26 cellular contexts compared by ENCODE assay signal in the genomic region with DNA sequence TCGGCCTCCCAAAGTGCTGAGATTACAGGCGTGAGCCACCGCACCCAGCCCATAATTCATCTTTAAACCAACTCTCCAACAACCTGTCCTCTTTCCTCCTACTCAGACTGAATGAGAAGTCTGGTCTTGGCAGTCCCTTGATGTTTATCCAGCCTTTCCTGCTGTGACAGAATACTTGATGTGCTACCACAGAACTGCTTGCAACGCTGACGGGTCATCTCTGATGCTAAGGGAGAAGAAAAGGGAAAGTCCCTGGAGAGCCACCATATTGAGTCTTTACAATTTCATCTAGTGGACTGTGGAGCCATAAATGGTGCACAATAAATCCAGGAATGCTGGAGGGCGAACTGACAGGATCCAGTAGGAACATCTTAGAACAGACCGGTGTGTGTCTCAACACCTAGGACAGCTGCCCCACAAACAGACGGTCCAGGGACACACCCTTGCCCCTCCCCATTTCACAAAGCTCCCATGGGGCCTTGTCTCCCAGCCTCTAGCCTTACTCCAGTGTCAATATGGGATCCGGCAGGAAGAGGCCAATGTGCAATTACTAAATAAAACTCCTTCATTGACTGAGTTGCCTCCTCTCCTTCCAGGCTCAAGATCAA. TPM values are rescaled to one million over a fixed set of nuclear protein-coding genes. Genes with fewer than 3 reads are reported as not detected.
DNase-seq lines count a peak whose midpoint lies in the region; ATAC-seq and TF ChIP-seq lines count a peak whose summit lies in the region.
"Had no signal": no experiment of that assay in that cellular context is flagged by ENCODE, and none has a peak within 500 bp of the region (broad histone marks: within the 10 kb centered on the region; RNA-seq: fewer than 3 reads in every experiment).

No MANE protein-coding gene starts in this region.

- no peak overlapping the region for H3K4me3 ChIP-seq in vagina
- H3K4me3 ChIP-seq: body of pancreas, GM12878, SK-N-MC, thoracic aorta had no signal

- H3K4me3 Mint-ChIP-seq in stimulated activated naive CD8-positive, alpha-beta T cell treated with anti-CD3 and anti-CD28 coated beads, Interleukin-15, Interleukin-2, amounts not matched to agents 100 ng/mL and 50 ng/mL, for 24 hours = no peak overlapping the region
- H3K4me3 Mint-ChIP-seq in T-helper 17 cell = no peak overlapping the region
- peak overlapping the region in 5 of 8 donors; percentile 20 to 65 (median 53) for H3K4me3 Mint-ChIP-seq in naive B cell
- H3K4me3 Mint-ChIP-seq: endodermal cell had no signal

- no peak for TF ChIP-seq POLR2A in vagina (IDR thresholded peaks at IDR 0.05)

- no peak for ATAC-seq in stimulated activated naive CD8-positive, alpha-beta T cell treated with anti-CD3 and anti-CD28 coated beads, Interleukin-15, Interleukin-2, amounts not matched to agents 100 U/mL and 50 U/mL, for 24 hours
- ATAC-seq in T-helper 17 cell = no peak
- no peak for ATAC-seq in naive B cell (ENCODE audit: low read depth in 2 of 2)
- ATAC-seq in HG02885 (IDR thresholded peaks at IDR 0.05; ENCODE audit: poor library complexity, unreplicated experiment) = no peak
- ATAC-seq: activated CD4-positive, CD25-positive, alpha-beta regulatory T cell treated with anti-CD3 and anti-CD28 coated beads, Interleukin-2, amount 50 U/mL, for 24 hours; body of pancreas; GM12878; left ventricle myocardium superior had no signal

- peaks cover 24% of the 10 kb centered on the region for H3K36me3 Mint-ChIP-seq in stimulated activated naive CD8-positive, alpha-beta T cell treated with anti-CD3 and anti-CD28 coated beads, Interleukin-15, Interleukin-2, amounts not matched to agents 100 ng/mL and 50 ng/mL, for 24 hours (ENCODE audit: low read depth)
- H3K36me3 Mint-ChIP-seq in T-helper 17 cell (ENCODE audit: low read depth) (no peaks in the 10 kb centered on the region), naive B cell (peaks cover 0 to 6% of the 10 kb centered on the region in 2 donors)

- peak overlapping the region; percentile 31 for H3K27ac Mint-ChIP-seq in stimulated activated naive CD8-positive, alpha-beta T cell treated with anti-CD3 and anti-CD28 coated beads, Interleukin-15, Interleukin-2, amounts not matched to agents 100 ng/mL and 50 ng/mL, for 24 hours
- H3K27ac Mint-ChIP-seq in T-helper 17 cell (peak overlapping the region; percentile 41), naive B cell (peak overlapping the region in 2 of 6 donors; percentile 36 to 42)
- H3K27ac Mint-ChIP-seq: endodermal cell had no signal

- peaks cover 65% of the 10 kb centered on the region for H3K4me1 ChIP-seq in vagina

- peaks cover 82% of the 10 kb centered on the region for H3K4me1 Mint-ChIP-seq in stimulated activated naive CD8-positive, alpha-beta T cell treated with anti-CD3 and anti-CD28 coated beads, Interleukin-15, Interleukin-2, amounts not matched to agents 100 ng/mL and 50 ng/mL, for 24 hours (ENCODE audit: low read depth)
- peaks cover 55% of the 10 kb centered on the region for H3K4me1 Mint-ChIP-seq in T-helper 17 cell
- H3K4me1 Mint-ChIP-seq in naive B cell = peaks cover 72 to 90% (median 85%) of the 10 kb centered on the region in 3 donors

- no peaks in the 10 kb centered on the region for H3K27me3 ChIP-seq in vagina
- H3K27me3 ChIP-seq: body of pancreas, neutrophil had no signal

- H3K27ac ChIP-seq in vagina = peak overlapping the region; percentile 10
- H3K27ac ChIP-seq: body of pancreas, SK-N-MC, thoracic aorta had no signal

- H3K9me3 Mint-ChIP-seq in stimulated activated naive CD8-positive, alpha-beta T cell treated with anti-CD3 and anti-CD28 coated beads, Interleukin-15, Interleukin-2, amounts not matched to agents 100 ng/mL and 50 ng/mL, for 24 hours = no peaks in the 10 kb centered on the region
- H3K9me3 Mint-ChIP-seq in naive B cell = peaks cover 0 to under 1% (median 0%) of the 10 kb centered on the region in 7 donors

- H3K27me3 Mint-ChIP-seq in stimulated activated naive CD8-positive, alpha-beta T cell treated with anti-CD3 and anti-CD28 coated beads, Interleukin-15, Interleukin-2, amounts not matched to agents 100 ng/mL and 50 ng/mL, for 24 hours = no peaks in the 10 kb centered on the region
- H3K27me3 Mint-ChIP-seq in T-helper 17 cell = no peaks in the 10 kb centered on the region
- H3K27me3 Mint-ChIP-seq in naive B cell = no peaks in the 10 kb centered on the region

- intact Hi-C loops in vagina (cut with DNase I) = no loop called here

- no peaks in the 10 kb centered on the region for H3K9me3 ChIP-seq in T-helper 17 cell (ENCODE audit: control insufficient read depth, low read length, poor library complexity, severe bottlenecking)
- H3K9me3 ChIP-seq in vagina = no peaks in the 10 kb centered on the region
- H3K9me3 ChIP-seq: body of pancreas, neutrophil, thoracic aorta had no signal

- peaks cover 0 to 4% of the 10 kb centered on the region in 2 donors for H3K36me3 ChIP-seq in vagina
- H3K36me3 ChIP-seq: neutrophil, thoracic aorta had no signal

- TF ChIP-seq CTCF in vagina (IDR thresholded peaks at IDR 0.05) = no peak

- DNase-seq in stimulated activated naive CD8-positive, alpha-beta T cell treated with anti-CD3 and anti-CD28 coated beads, Interleukin-15, Interleukin-2, amounts not matched to agents 100 U/mL and 50 U/mL, for 24 hours = no peak
- DNase-seq in T-helper 17 cell (no peak), naive B cell (no peak), vagina (ENCODE audit: extremely low spot score in 2 of 2) (no peak), SW 1271 (lab: John Stamatoyannopoulos, UW) (no peak), OCI-M1 (lab: John Stamatoyannopoulos, UW) (no peak)
- DNase-seq: activated CD8-positive, alpha-beta memory T cell treated with anti-CD3 and anti-CD28 coated beads for 24 hours; body of pancreas; DMS79; endodermal cell; glutamatergic neuron; GM23248; Kasumi-1; left ventricle myocardium superior; NCI-H1048; NCI-H2029 treated with DMSO at 0.1 percent for 48 hours; NK-92 treated with Interleukin-12 subunit alpha and Interleukin-12 subunit beta, amount 100 ng/mL, for 24 hours; retina; T-helper 9 cell had no signal

RNA-seq across cellular contexts. Expression of gene JAK1, which starts 30.7 kb away (rescaled TPM):
- 100 to 1,000 TPM; 246 to 317 TPM for total RNA-seq in T-helper 17 cell
- 100 to 1,000 TPM; 182 to 259 (median 194) TPM for polyA plus RNA-seq in naive B cell (ENCODE audit: low read depth in 6 of 6)
- total RNA-seq in vagina = 93.3 TPM

Comparison
In these comparisons a context has a peak if more than half of its experiments do, and no peak if none do; other contexts are left out.
1. H3K4me3 Mint-ChIP-seq: peak in naive B cell (5 of 8); none in stimulated activated naive CD8-positive, alpha-beta T cell treated with anti-CD3 and anti-CD28 coated beads, Interleukin-15, Interleukin-2, amounts not matched to agents 100 ng/mL and 50 ng/mL, for 24 hours (single experiment) and T-helper 17 cell (single experiment).